ENCODE assay signal across 8 cellular contexts in the genomic region with DNA sequence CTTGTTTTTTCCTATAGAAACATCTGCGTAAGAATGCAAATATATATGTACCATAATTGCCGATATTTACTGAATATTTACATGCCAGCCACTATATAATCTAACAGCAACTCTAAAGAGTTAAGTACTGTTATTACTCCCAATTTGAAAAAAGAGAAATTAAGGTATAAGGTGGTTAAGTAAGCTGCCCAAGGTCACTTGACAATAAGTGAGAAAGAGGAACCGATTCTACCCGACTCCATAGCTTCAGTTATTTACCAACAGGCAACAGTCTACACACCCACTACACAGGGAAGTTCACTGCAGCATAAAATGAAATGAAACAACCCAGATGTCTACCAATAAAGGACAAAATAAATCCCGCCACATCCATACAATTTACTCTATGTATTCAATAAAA. TPM values are rescaled to one million over a fixed set of nuclear protein-coding genes. Genes with fewer than 3 reads are reported as not detected.
DNase-seq lines count a peak whose midpoint lies in the region; ATAC-seq and TF ChIP-seq lines count a peak whose summit lies in the region.

No MANE protein-coding gene starts in this region.

- TF ChIP-seq EP300 in ovary (IDR thresholded peaks at IDR 0.05) = no peak

- intact Hi-C loops in ovary (cut with DNase I) = loop anchor here in 2 of 4 donors (5.0 to 10.0 kb wide), 4 partner anchors 115 to 355 kb away; partner anchors contain the start of gene FANCM (in 1 of the 2)

- TF ChIP-seq CTCF in epithelial cell of esophagus (IDR thresholded peaks at IDR 0.05; ENCODE audit: insufficient read depth, low read depth, low read length, missing control alignments) (no peak), ovary (IDR thresholded peaks at IDR 0.05) (no peak)

- no peaks in the 10 kb centered on the region for H3K27me3 ChIP-seq in ovary

- H3K9me3 ChIP-seq in ovary = no peaks in the 10 kb centered on the region

- ATAC-seq in GM19467 (IDR thresholded peaks at IDR 0.05; ENCODE audit: unreplicated experiment) (peak; percentile 60), HG03460 (IDR thresholded peaks at IDR 0.05; ENCODE audit: unreplicated experiment) (peak; percentile 55)

- H3K27ac ChIP-seq in ovary = peak overlapping the region in 1 of 2 donors; percentile 91

- H3K4me1 ChIP-seq in ovary (ENCODE audit: insufficient read depth) = peaks cover 11% of the 10 kb centered on the region

- TF ChIP-seq POLR2A in ovary (IDR thresholded peaks at IDR 0.05) = no peak

- 8 to 16% (median 10%) methylated on average over 5 of the region's 5 CpGs for WGBS in ovary, 3 donors

- H3K4me3 ChIP-seq in epithelial cell of esophagus (ENCODE audit: low read length) = peak overlapping the region; percentile 59
- H3K4me3 ChIP-seq in ovary = peak overlapping the region; percentile 61

- DNase-seq in GF-D8 (lab: John Stamatoyannopoulos, UW) (peak; percentile 70), SK-MEL-5 (ENCODE audit: low read depth, low spot score) (peak; percentile 26), epithelial cell of esophagus (ENCODE audit: low read depth) (peak; percentile 35), ovary (no peak), nucleus accumbens (lab: John Stamatoyannopoulos, UW) (no peak), superior temporal gyrus (ENCODE audit: extremely low spot score) (no peak)

- in situ Hi-C loops in SK-MEL-5 (cut with HindIII; ENCODE audit: low pct_unique_long_range_greater_than_20kb, low sequenced_read_pairs) = no loop called here

- H3K36me3 ChIP-seq in ovary = no peaks in the 10 kb centered on the region

RNA-seq across cellular contexts. Expression of gene MIS18BP1, which starts 1.1 kb away (rescaled TPM):
- 18.9 and 19.0 TPM in 2 replicates for total RNA-seq in SK-MEL-5 (2014; rRNA removed; shearing (Covaris generic))
- 8.7 and 9.8 TPM in 2 replicates for polyA plus RNA-seq in SK-MEL-5 (2015; cell fraction: cytosol; rRNA removed)
- 24.9 and 48.6 TPM in 2 replicates for polyA plus RNA-seq in SK-MEL-5 (2015; cell fraction: nucleus; rRNA removed)
- total RNA-seq in ovary = 10 to 100 TPM; 14.7 to 44.3 (median 20.8) TPM
- 10 to 100 TPM; 12.5 to 14.5 TPM for polyA plus RNA-seq in ovary

Comparison
In these comparisons a context has a peak if more than half of its experiments do, and no peak if none do; other contexts are left out.
1. DNase-seq: peak in GF-D8 (single experiment), SK-MEL-5 (single experiment) and epithelial cell of esophagus (single experiment); none in ovary (0 of 5), nucleus accumbens (0 of 56) and superior temporal gyrus (single experiment).